ENCODE assay signal across 10 cellular contexts in the genomic region with DNA sequence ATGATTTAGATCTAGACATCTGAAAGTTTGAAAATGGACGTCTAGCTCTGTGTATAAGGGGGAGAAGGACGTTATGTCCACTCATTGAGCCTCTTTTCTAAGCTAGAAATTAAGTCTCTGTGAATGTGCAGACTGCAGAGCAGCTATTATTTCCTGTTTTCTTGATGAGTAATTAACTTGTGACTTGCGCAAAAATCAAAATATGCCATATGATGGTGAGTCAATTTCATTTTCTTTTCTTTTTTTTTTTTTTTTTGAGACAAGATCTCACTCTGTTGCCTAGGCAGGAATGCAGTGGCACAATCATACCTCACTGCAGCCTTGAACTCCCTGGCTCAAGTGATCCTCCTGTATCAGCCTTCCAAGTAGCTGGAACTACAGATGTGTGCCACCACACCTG. TPM values are rescaled to one million over a fixed set of nuclear protein-coding genes. Genes with fewer than 3 reads are reported as not detected.
DNase-seq lines count a peak whose midpoint lies in the region; ATAC-seq and TF ChIP-seq lines count a peak whose summit lies in the region.
"Had no signal": no experiment of that assay in that cellular context is flagged by ENCODE, and none has a peak within 500 bp of the region (broad histone marks: within the 10 kb centered on the region; RNA-seq: fewer than 3 reads in every experiment).

No MANE protein-coding gene starts in this region.

- H3K27me3 ChIP-seq in upper lobe of left lung (no peaks in the 10 kb centered on the region), prostate gland (replicated peaks; ENCODE audit: insufficient read depth) (no peaks in the 10 kb centered on the region)

- no peaks in the 10 kb centered on the region for H3K9me3 Mint-ChIP-seq in activated naive CD4-positive, alpha-beta T cell treated with anti-CD3 and anti-CD28 coated beads, Interleukin-2, amount 50 U/mL, for 72 hours
- H3K9me3 Mint-ChIP-seq in activated naive CD4-positive, alpha-beta T cell treated with anti-CD3 and anti-CD28 coated beads, Interleukin-2, amount 10 ng/mL, durations not matched to agents 7 days and 5 days, result no peaks in the 10 kb centered on the region
- H3K9me3 Mint-ChIP-seq: CD4-positive, alpha-beta memory T cell had no signal

- H3K27ac ChIP-seq in upper lobe of left lung, result peak overlapping the region; percentile 50 to 74 (median 73)
- H3K27ac ChIP-seq in prostate gland, result no peak overlapping the region

- 57 to 79% methylated on average over 3 of the region's 3 CpGs for WGBS in upper lobe of left lung, 2 donors
- WGBS in prostate gland, result 73% methylated on average over 3 of the region's 3 CpGs

- peak overlapping the region; percentile 27 to 53 for H3K27ac Mint-ChIP-seq in activated naive CD4-positive, alpha-beta T cell treated with anti-CD3 and anti-CD28 coated beads, Interleukin-2, amount 50 U/mL, for 72 hours
- no peak overlapping the region for H3K27ac Mint-ChIP-seq in activated naive CD4-positive, alpha-beta T cell treated with anti-CD3 and anti-CD28 coated beads, Interleukin-2, amount 10 ng/mL, durations not matched to agents 7 days and 5 days

- no peak for TF ChIP-seq CTCF in upper lobe of left lung (IDR thresholded peaks at IDR 0.05)
- no peak for TF ChIP-seq CTCF in prostate gland (IDR thresholded peaks at IDR 0.05)

- no peak overlapping the region for H3K4me3 ChIP-seq in upper lobe of left lung
- no peak overlapping the region for H3K4me3 ChIP-seq in prostate gland

- H3K4me1 Mint-ChIP-seq in activated naive CD4-positive, alpha-beta T cell treated with anti-CD3 and anti-CD28 coated beads, Interleukin-2, amount 10 ng/mL, durations not matched to agents 7 days and 5 days, result peaks cover 5% of the 10 kb centered on the region
- H3K4me1 Mint-ChIP-seq: CD4-positive, alpha-beta memory T cell had no signal

- H3K4me1 ChIP-seq in upper lobe of left lung (peaks cover 5 to 18% (median 12%) of the 10 kb centered on the region in 4 donors), prostate gland (replicated peaks) (no peaks in the 10 kb centered on the region)

- H3K36me3 ChIP-seq in upper lobe of left lung, result peaks cover 0 to 8% (median 2%) of the 10 kb centered on the region in 4 donors
- H3K36me3 ChIP-seq in prostate gland, result no peaks in the 10 kb centered on the region

- no peak for DNase-seq in activated naive CD4-positive, alpha-beta T cell treated with anti-CD3 and anti-CD28 coated beads, Interleukin-2, amount 50 U/mL, for 72 hours (ENCODE audit: low spot score in 2 of 2)
- DNase-seq in activated naive CD4-positive, alpha-beta T cell treated with anti-CD3 and anti-CD28 coated beads, Interleukin-2, amount 10 ng/mL, durations not matched to agents 7 days and 5 days, result no peak
- DNase-seq in amniotic epithelial cell (ENCODE audit: low read depth) (peak; percentile 95), inferior parietal cortex (ENCODE audit: extremely low spot score) (peak; percentile 15), upper lobe of left lung (no peak), prostate gland (ENCODE audit: low spot score) (no peak), GDM1 (lab: John Stamatoyannopoulos, UW) (no peak)
- DNase-seq in activated effector memory CD4-positive, alpha-beta T cell treated with Interleukin-2 at 50 U/mL for 16 hours, result no peak
- DNase-seq: activated gamma-delta T cell; CD4-positive, alpha-beta memory T cell had no signal

- peak in 1 of 4 donors; percentile 76 for TF ChIP-seq EP300 in upper lobe of left lung (IDR thresholded peaks at IDR 0.05)

- intact Hi-C loops in prostate gland (cut with DNase I), result no loop called here

- no peaks in the 10 kb centered on the region for H3K36me3 Mint-ChIP-seq in activated naive CD4-positive, alpha-beta T cell treated with anti-CD3 and anti-CD28 coated beads, Interleukin-2, amount 50 U/mL, for 72 hours
- H3K36me3 Mint-ChIP-seq in activated naive CD4-positive, alpha-beta T cell treated with anti-CD3 and anti-CD28 coated beads, Interleukin-2, amount 10 ng/mL, durations not matched to agents 7 days and 5 days, result peaks cover 13% of the 10 kb centered on the region

- no peaks in the 10 kb centered on the region for H3K27me3 Mint-ChIP-seq in activated naive CD4-positive, alpha-beta T cell treated with anti-CD3 and anti-CD28 coated beads, Interleukin-2, amount 10 ng/mL, durations not matched to agents 7 days and 5 days
- H3K27me3 Mint-ChIP-seq: CD4-positive, alpha-beta memory T cell had no signal

- TF ChIP-seq POLR2A in upper lobe of left lung (IDR thresholded peaks at IDR 0.05) (peak in 1 of 4 donors; percentile 42), prostate gland (IDR thresholded peaks at IDR 0.05) (no peak)

- CTCF ChIA-PET in activated naive CD4-positive, alpha-beta T cell treated with anti-CD3 and anti-CD28 coated beads, Interleukin-2, amount 10 ng/mL, durations not matched to agents 7 days and 5 days (lab: Charles Lee), result no interaction called here

- peak; percentile 18 to 81 for ATAC-seq in activated naive CD4-positive, alpha-beta T cell treated with anti-CD3 and anti-CD28 coated beads, Interleukin-2, amount 50 U/mL, for 72 hours
- ATAC-seq in upper lobe of left lung (ENCODE audit: low FRiP score in 2 of 2), result peak in 1 of 2 donors; percentile 68

- H3K9me3 ChIP-seq in upper lobe of left lung (no peaks in the 10 kb centered on the region), prostate gland (no peaks in the 10 kb centered on the region)

- H3K4me3 Mint-ChIP-seq in activated naive CD4-positive, alpha-beta T cell treated with anti-CD3 and anti-CD28 coated beads, Interleukin-2, amount 10 ng/mL, durations not matched to agents 7 days and 5 days, result no peak overlapping the region
- H3K4me3 Mint-ChIP-seq: CD4-positive, alpha-beta memory T cell had no signal

RNA-seq across cellular contexts. Expression of gene LACTB, which starts 14.1 kb away (rescaled TPM):
- 10 to 100 TPM; 21.6 to 23.2 TPM for total RNA-seq in activated naive CD4-positive, alpha-beta T cell treated with anti-CD3 and anti-CD28 coated beads, Interleukin-2, amount 50 U/mL, for 72 hours
- total RNA-seq in upper lobe of left lung, result 10 to 100 TPM; 18.4 to 31.5 (median 23.1) TPM
- total RNA-seq in prostate gland, result 10 to 100 TPM in 1 of 2 donors, 1 to 10 TPM in 1; 9.1 to 15.4 TPM

RNA-seq across cellular contexts. Expression of gene RPS27L, which starts 21.5 kb away (rescaled TPM):
- total RNA-seq in activated naive CD4-positive, alpha-beta T cell treated with anti-CD3 and anti-CD28 coated beads, Interleukin-2, amount 50 U/mL, for 72 hours, result 100 to 1,000 TPM; 155 to 223 TPM
- total RNA-seq in upper lobe of left lung (100 to 1,000 TPM in 3 of 6 donors, 10 to 100 TPM in 3; 30.3 to 165 (median 117) TPM), prostate gland (100 to 1,000 TPM in 1 of 2 donors, 10 to 100 TPM in 1; 49.2 to 102 TPM)

RNA-seq across cellular contexts. Expression of gene RAB8B, which starts 53.6 kb away (rescaled TPM):
- total RNA-seq in activated naive CD4-positive, alpha-beta T cell treated with anti-CD3 and anti-CD28 coated beads, Interleukin-2, amount 50 U/mL, for 72 hours, result 100 to 1,000 TPM; 106 to 157 TPM
- total RNA-seq in upper lobe of left lung, result 10 to 100 TPM; 10.2 to 54.8 (median 39.2) TPM
- 10 to 100 TPM; 18.5 to 29.2 TPM for total RNA-seq in prostate gland

Comparison
In these comparisons a context has a peak if more than half of its experiments do, and no peak if none do; other contexts are left out.
1. DNase-seq: peak in amniotic epithelial cell (single experiment) and inferior parietal cortex (single experiment); none in activated naive CD4-positive, alpha-beta T cell treated with anti-CD3 and anti-CD28 coated beads, Interleukin-2, amount 50 U/mL, for 72 hours (0 of 2), activated naive CD4-positive, alpha-beta T cell treated with anti-CD3 and anti-CD28 coated beads, Interleukin-2, amount 10 ng/mL, durations not matched to agents 7 days and 5 days (single experiment), upper lobe of left lung (0 of 2), activated effector memory CD4-positive, alpha-beta T cell treated with Interleukin-2 at 50 U/mL for 16 hours (single experiment), prostate gland (single experiment) and GDM1 (single experiment).
2. H3K27ac ChIP-seq: peak in upper lobe of left lung (4 of 4); none in prostate gland (0 of 2).